ENCODE assay signal across 23 cellular contexts in the genomic region with DNA sequence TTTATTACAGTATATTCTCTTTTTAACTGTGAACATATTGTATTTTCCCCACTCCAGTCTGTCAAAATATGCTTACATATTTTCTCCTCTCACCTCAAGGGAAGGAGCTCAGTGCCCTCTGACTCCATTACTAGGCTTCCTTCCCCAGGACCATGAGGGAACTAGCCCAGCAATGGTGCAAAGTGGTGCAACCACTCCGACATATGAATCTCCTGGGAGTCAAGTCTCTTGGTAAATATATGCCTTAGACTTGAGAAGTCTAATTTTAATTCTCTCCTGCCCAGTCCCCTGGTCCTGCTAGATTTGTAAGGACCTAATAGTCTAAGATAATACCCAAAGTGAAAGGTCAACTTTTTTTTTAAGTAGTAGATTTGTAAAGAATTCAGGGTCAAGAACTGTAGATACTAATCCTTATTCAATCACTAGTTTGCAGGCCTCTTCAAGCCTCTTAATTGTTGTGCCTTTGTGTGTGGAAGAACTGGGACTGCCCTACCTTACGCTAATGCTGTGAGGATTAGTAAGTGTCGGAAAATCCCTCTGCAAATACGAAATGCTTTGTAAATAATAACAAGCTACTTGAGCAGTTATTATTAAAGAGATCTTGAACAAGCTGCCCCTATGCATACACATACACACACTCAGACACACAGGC.
"Had no signal": no experiment of that assay in that cellular context is flagged by ENCODE, and none has a peak within 500 bp of the region (broad histone marks: within the 10 kb centered on the region; RNA-seq: fewer than 3 reads in every experiment).

No MANE protein-coding gene starts in this region.

- H3K36me3 ChIP-seq: brain microvascular endothelial cell, colonic mucosa, tibial nerve, uterus had no signal

- H3K9me3 ChIP-seq: colonic mucosa, tibial nerve, uterus had no signal

- H3K27me3 ChIP-seq: brain microvascular endothelial cell, colonic mucosa, tibial nerve, uterus had no signal

- H3K4me3 Mint-ChIP-seq: central memory CD8-positive, alpha-beta T cell; nephron had no signal

- DNase-seq: activated CD8-positive, alpha-beta memory T cell treated with anti-CD3 and anti-CD28 coated beads for 24 hours; activated CD8-positive, alpha-beta memory T cell treated with anti-CD3 and anti-CD28 coated beads, Interleukin-2, amount 50 U/mL, for 48 hours; activated effector memory CD4-positive, alpha-beta T cell treated with Interleukin-2 at 50 U/mL for 16 hours; activated naive CD4-positive, alpha-beta T cell treated with anti-CD3 and anti-CD28 coated beads, Interleukin-2, amount 50 U/mL, for 16 hours; activated T-cell treated with anti-CD3 and anti-CD28 coated beads, Interleukin-2, amount 50 U/mL, for 48 hours; aorta; brain microvascular endothelial cell; colonic mucosa; foreskin melanocyte; glutamatergic neuron; hypothalamus; islet precursor cell; mammary epithelial cell; midbrain; right cardiac atrium; stimulated activated CD4-positive, alpha-beta T cell treated with anti-CD3 and anti-CD28 coated beads, Interleukin-2, amount 100 ng/mL, for 24 hours; stimulated activated naive CD8-positive, alpha-beta T cell treated with anti-CD3 and anti-CD28 coated beads, Interleukin-15, Interleukin-2, amounts not matched to agents 100 U/mL and 50 U/mL, for 24 hours; substantia nigra; T1000; uterus had no signal

- H3K27ac ChIP-seq: brain microvascular endothelial cell, colonic mucosa, tibial nerve, uterus had no signal

- H3K9me3 Mint-ChIP-seq: central memory CD8-positive, alpha-beta T cell; nephron had no signal

- H3K4me1 Mint-ChIP-seq: central memory CD8-positive, alpha-beta T cell had no signal

- H3K27ac Mint-ChIP-seq: nephron had no signal

- H3K4me3 ChIP-seq: colonic mucosa, tibial nerve, uterus had no signal

- H3K4me1 ChIP-seq: colonic mucosa, tibial nerve, uterus had no signal
